18 cellular contexts compared by ENCODE assay signal in the genomic region with DNA sequence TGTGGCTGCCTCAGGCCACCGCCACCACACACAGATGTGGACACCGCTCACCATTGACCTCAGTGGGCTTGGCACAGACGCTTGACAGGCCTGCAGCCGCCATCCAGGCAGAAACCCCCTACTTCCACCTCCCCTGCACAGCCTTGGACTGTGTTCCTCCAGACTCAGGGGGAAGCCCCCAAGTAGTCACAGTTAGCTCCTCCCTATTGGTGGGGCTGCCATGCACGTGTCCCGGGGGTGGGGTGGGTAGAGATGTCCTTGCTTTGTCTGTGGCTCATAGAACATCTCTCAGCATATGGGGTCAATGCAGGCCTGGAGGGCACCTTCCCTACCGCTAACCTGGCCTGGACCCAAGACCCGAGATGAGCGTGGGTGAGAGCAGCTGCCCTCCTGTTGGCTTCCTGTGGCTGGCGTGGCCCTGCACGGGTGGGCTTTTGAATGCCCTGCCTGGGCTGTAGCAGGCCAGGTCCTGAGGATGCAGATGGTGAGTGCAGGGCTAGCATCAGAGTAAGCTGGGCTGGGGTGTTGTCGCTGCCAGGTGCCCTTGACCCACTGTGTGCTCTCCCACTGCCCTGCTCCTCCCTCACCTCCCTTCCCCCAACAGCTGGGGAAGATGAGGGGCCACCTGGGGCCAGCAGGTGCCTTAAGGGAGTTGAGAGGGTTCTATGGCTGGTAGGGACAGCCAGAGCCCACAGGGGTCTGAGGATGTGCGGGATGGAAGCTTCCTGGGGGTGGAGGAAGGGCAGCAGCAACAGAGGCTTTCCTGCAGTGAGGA. TPM values are rescaled to one million over a fixed set of nuclear protein-coding genes. Genes with fewer than 3 reads are reported as not detected.
DNase-seq lines count a peak whose midpoint lies in the region; ATAC-seq and TF ChIP-seq lines count a peak whose summit lies in the region.
"Had no signal": no experiment of that assay in that cellular context is flagged by ENCODE, and none has a peak within 500 bp of the region (broad histone marks: within the 10 kb centered on the region; RNA-seq: fewer than 3 reads in every experiment).

No MANE protein-coding gene starts in this region.

- no peak for TF ChIP-seq CTCF in left ventricle myocardium inferior (IDR thresholded peaks at IDR 0.05; ENCODE audit: borderline replicate concordance)
- TF ChIP-seq CTCF in RWPE2 (IDR thresholded peaks at IDR 0.05; ENCODE audit: poor library complexity, severe bottlenecking) = no peak
- no peak for TF ChIP-seq CTCF in vagina (IDR thresholded peaks at IDR 0.05)

- 84% methylated on average over 13 of the region's 13 CpGs for WGBS in right cardiac atrium

- no peak overlapping the region for H3K4me3 Mint-ChIP-seq in natural killer cell treated with Interleukin-12 subunit alpha and Interleukin-12 subunit beta and Interleukin-15 and Interleukin-18, amount 100 ng/mL, for 72 hours
- H3K4me3 Mint-ChIP-seq: T-cell had no signal

- no peaks in the 10 kb centered on the region for H3K27me3 Mint-ChIP-seq in natural killer cell treated with Interleukin-12 subunit alpha and Interleukin-12 subunit beta and Interleukin-15 and Interleukin-18, amount 100 ng/mL, for 72 hours
- H3K27me3 Mint-ChIP-seq: T-cell had no signal

- H3K4me3 ChIP-seq in right cardiac atrium (ENCODE audit: low read length) (no peak overlapping the region), left ventricle myocardium inferior (no peak overlapping the region), RWPE2 (ENCODE audit: severe bottlenecking) (no peak overlapping the region), vagina (no peak overlapping the region)
- H3K4me3 ChIP-seq: heart right ventricle had no signal

- no peaks in the 10 kb centered on the region for H3K9me3 Mint-ChIP-seq in natural killer cell treated with Interleukin-12 subunit alpha and Interleukin-12 subunit beta and Interleukin-15 and Interleukin-18, amount 100 ng/mL, for 72 hours
- H3K9me3 Mint-ChIP-seq: T-cell had no signal

- H3K27me3 ChIP-seq in right cardiac atrium (ENCODE audit: control insufficient read depth, insufficient read depth) = no peaks in the 10 kb centered on the region
- H3K27me3 ChIP-seq in left ventricle myocardium inferior (ENCODE audit: low read depth) = no peaks in the 10 kb centered on the region
- no peaks in the 10 kb centered on the region for H3K27me3 ChIP-seq in RWPE2 (ENCODE audit: insufficient read depth, poor library complexity, severe bottlenecking)
- no peaks in the 10 kb centered on the region for H3K27me3 ChIP-seq in vagina
- H3K27me3 ChIP-seq: heart right ventricle had no signal

- H3K36me3 Mint-ChIP-seq in natural killer cell treated with Interleukin-12 subunit alpha and Interleukin-12 subunit beta and Interleukin-15 and Interleukin-18, amount 100 ng/mL, for 72 hours = no peaks in the 10 kb centered on the region

- TF ChIP-seq POLR2A in vagina (IDR thresholded peaks at IDR 0.05) = no peak

- no peak overlapping the region for H3K27ac Mint-ChIP-seq in natural killer cell treated with Interleukin-12 subunit alpha and Interleukin-12 subunit beta and Interleukin-15 and Interleukin-18, amount 100 ng/mL, for 72 hours

- DNase-seq in right cardiac atrium (peak in 2 of 3 donors; percentile 30 to 45), left ventricle myocardium inferior (no peak), RWPE2 (ENCODE audit: low spot score) (peak; percentile 77), retina (no peak), NCI-H1930 (lab: John Stamatoyannopoulos, UW) (no peak), vagina (ENCODE audit: extremely low spot score in 2 of 2) (no peak)
- no peak for DNase-seq in natural killer cell treated with Interleukin-12 subunit alpha and Interleukin-12 subunit beta and Interleukin-15 and Interleukin-18, amount 100 ng/mL, for 72 hours (ENCODE audit: low spot score)
- DNase-seq: activated gamma-delta T cell; anterior cingulate cortex; heart right ventricle; mesendoderm; NCI-H146; NK-92 treated with Interleukin-12 subunit alpha and Interleukin-12 subunit beta, amount 100 ng/mL, for 24 hours; stimulated activated CD4-positive, alpha-beta T cell treated with anti-CD3 and anti-CD28 coated beads, Interleukin-2, amount 100 ng/mL, for 24 hours; T-cell had no signal

- ATAC-seq in right cardiac atrium (no peak), RWPE2 (ENCODE audit: low read depth) (no peak)
- peak; percentile 1 to 3 for ATAC-seq in natural killer cell treated with Interleukin-12 subunit alpha and Interleukin-12 subunit beta and Interleukin-15 and Interleukin-18, amount 100 ng/mL, for 72 hours
- ATAC-seq: heart right ventricle had no signal

- H3K27ac ChIP-seq in right cardiac atrium (ENCODE audit: low read length) (no peak overlapping the region), left ventricle myocardium inferior (replicated peaks) (no peak overlapping the region), RWPE2 (ENCODE audit: poor library complexity, severe bottlenecking) (no peak overlapping the region), vagina (no peak overlapping the region)
- H3K27ac ChIP-seq: heart right ventricle had no signal

- H3K36me3 ChIP-seq in left ventricle myocardium inferior (peaks cover 14% of the 10 kb centered on the region), RWPE2 (ENCODE audit: low read depth) (peaks cover 2% of the 10 kb centered on the region; the same call in 1 of the 2 replicates), vagina (peaks cover 0 to 4% of the 10 kb centered on the region in 2 donors)

- H3K4me1 ChIP-seq in right cardiac atrium (ENCODE audit: control insufficient read depth, insufficient read depth, low read length) (no peaks in the 10 kb centered on the region), left ventricle myocardium inferior (no peaks in the 10 kb centered on the region), RWPE2 (ENCODE audit: insufficient read depth, poor library complexity, severe bottlenecking) (peaks cover 12% of the 10 kb centered on the region), vagina (peaks cover 33% of the 10 kb centered on the region)

- intact Hi-C loops in right cardiac atrium (cut with DNase I) = no loop called here
- intact Hi-C loops in left ventricle myocardium inferior (cut with micrococcal nuclease) = no loop called here
- intact Hi-C loops in vagina (cut with DNase I) = no loop called here

- peaks cover under 1 to 20% of the 10 kb centered on the region in 2 donors for H3K4me1 Mint-ChIP-seq in natural killer cell treated with Interleukin-12 subunit alpha and Interleukin-12 subunit beta and Interleukin-15 and Interleukin-18, amount 100 ng/mL, for 72 hours (ENCODE audit: low read depth in 2 of 2)

- H3K9me3 ChIP-seq in right cardiac atrium (ENCODE audit: control insufficient read depth, low read length) (no peaks in the 10 kb centered on the region), left ventricle myocardium inferior (replicated peaks) (no peaks in the 10 kb centered on the region), RWPE2 (ENCODE audit: severe bottlenecking) (no peaks in the 10 kb centered on the region), vagina (no peaks in the 10 kb centered on the region)
- H3K9me3 ChIP-seq: heart right ventricle had no signal

RNA-seq across cellular contexts. Expression of gene CROCC, which starts 6.2 kb away (rescaled TPM):
- total RNA-seq in right cardiac atrium (10 to 100 TPM in 3 of 4 donors, 1 to 10 TPM in 1; 6.7 to 11.9 (median 10.8) TPM), left ventricle myocardium inferior (8.9 TPM), vagina (31.9 TPM)
- 14.6 TPM for polyA plus RNA-seq in right cardiac atrium
- 10 to 100 TPM; 21.0 to 29.3 TPM for total RNA-seq in natural killer cell treated with Interleukin-12 subunit alpha and Interleukin-12 subunit beta and Interleukin-15 and Interleukin-18, amount 100 ng/mL, for 72 hours

RNA-seq across cellular contexts. Expression of gene RNU1-2, which starts 32.1 kb away (rescaled TPM):
- total RNA-seq in right cardiac atrium (1,000 to 10,000 TPM; 3,675 to 8,578 (median 7,073) TPM), left ventricle myocardium inferior (6,072 TPM), vagina (19,908 TPM)
- polyA plus RNA-seq in right cardiac atrium = not detected
- 1,000 to 10,000 TPM; 1,591 to 3,879 TPM for total RNA-seq in natural killer cell treated with Interleukin-12 subunit alpha and Interleukin-12 subunit beta and Interleukin-15 and Interleukin-18, amount 100 ng/mL, for 72 hours
- total RNA-seq: HT1080, LHCN-M2 had no signal
- polyA plus RNA-seq: BJ, heart right ventricle had no signal

RNA-seq across cellular contexts. Expression of gene MFAP2, which starts 52.5 kb away (rescaled TPM):
- total RNA-seq in right cardiac atrium (10 to 100 TPM in 1 of 4 donors, 1 to 10 TPM in 3; 5.9 to 11.6 (median 6.8) TPM), left ventricle myocardium inferior (3.0 TPM), vagina (51.1 TPM)
- 3.2 TPM for polyA plus RNA-seq in right cardiac atrium
- not detected for total RNA-seq in natural killer cell treated with Interleukin-12 subunit alpha and Interleukin-12 subunit beta and Interleukin-15 and Interleukin-18, amount 100 ng/mL, for 72 hours
- total RNA-seq: HT1080, T-cell had no signal

Comparison
In these comparisons a context has a peak if more than half of its experiments do, and no peak if none do; other contexts are left out.
1. DNase-seq: peak in right cardiac atrium (2 of 3) and RWPE2 (single experiment); none in left ventricle myocardium inferior (single experiment), natural killer cell treated with Interleukin-12 subunit alpha and Interleukin-12 subunit beta and Interleukin-15 and Interleukin-18, amount 100 ng/mL, for 72 hours (single experiment), retina (single experiment), NCI-H1930 (0 of 2) and vagina (0 of 2).
2. ATAC-seq: peak in natural killer cell treated with Interleukin-12 subunit alpha and Interleukin-12 subunit beta and Interleukin-15 and Interleukin-18, amount 100 ng/mL, for 72 hours (2 of 2); none in right cardiac atrium (0 of 2) and RWPE2 (single experiment).